ENCODE assay signal across 12 cellular contexts in the genomic region with DNA sequence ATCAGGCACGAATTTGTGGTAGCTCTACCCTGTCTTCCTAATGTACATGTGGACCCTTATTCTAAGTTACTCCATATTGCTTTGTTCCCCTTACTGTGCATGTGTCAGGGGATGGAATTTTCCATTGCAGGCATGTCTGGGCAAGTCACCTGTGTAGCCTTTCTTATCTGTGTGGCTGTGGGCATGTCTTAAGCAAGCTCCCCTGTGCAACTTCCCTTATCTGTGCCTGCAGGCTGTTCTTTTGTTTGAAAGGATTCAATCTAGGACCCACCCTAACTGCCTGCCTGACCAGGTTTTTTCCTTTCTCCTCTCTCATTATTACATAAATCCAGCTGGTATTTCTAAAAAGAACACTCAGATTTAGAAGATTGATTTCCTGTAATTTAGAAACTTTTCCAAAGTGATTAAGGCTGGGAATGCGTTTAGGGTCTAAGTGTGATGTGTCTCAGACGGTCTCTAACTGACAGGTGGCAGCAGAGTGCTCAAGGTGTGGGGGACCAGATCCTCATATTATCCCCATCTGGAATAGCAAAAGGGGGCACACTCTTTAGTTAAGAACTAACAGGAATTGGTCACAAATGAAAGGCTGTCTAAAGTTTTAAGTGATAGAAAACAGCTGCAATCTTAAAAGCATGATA.
DNase-seq lines count a peak whose midpoint lies in the region; TF ChIP-seq lines count a peak whose summit lies in the region.
"Had no signal": no experiment of that assay in that cellular context is flagged by ENCODE, and none has a peak within 500 bp of the region (broad histone marks: within the 10 kb centered on the region; RNA-seq: fewer than 3 reads in every experiment).

No MANE protein-coding gene starts in this region.

- no peak for TF ChIP-seq POLR2A in breast epithelium (IDR thresholded peaks at IDR 0.05)

- H3K36me3 Mint-ChIP-seq in MCF 10A (ENCODE audit: insufficient read depth, unreplicated experiment): no peaks in the 10 kb centered on the region
- H3K36me3 Mint-ChIP-seq in type B pancreatic cell: no peaks in the 10 kb centered on the region

- in situ Hi-C loops in brain microvascular endothelial cell (cut with HindIII; ENCODE audit: low pct_ligation_motif_present, low sequenced_read_pairs): no loop called here

- peaks cover 0 to 10% of the 10 kb centered on the region in 2 donors for H3K9me3 ChIP-seq in breast epithelium

- TSS peak; percentile 63 for BruUV-seq in MCF 10A (replicated peaks; lab: Mats Ljungman, UMichigan)

- no peak overlapping the region for H3K4me3 Mint-ChIP-seq in MCF 10A (ENCODE audit: unreplicated experiment)
- H3K4me3 Mint-ChIP-seq in type B pancreatic cell: peak overlapping the region; percentile 46
- H3K4me3 Mint-ChIP-seq: activated T-cell treated with anti-CD3 and anti-CD28 coated beads, Interleukin-2, amount 50 U/mL, for 72 hours had no signal

- H3K27me3 ChIP-seq in breast epithelium (peaks cover 0 to 29% of the 10 kb centered on the region in 2 donors), brain microvascular endothelial cell (replicated peaks) (no peaks in the 10 kb centered on the region)

- no peaks in the 10 kb centered on the region for H3K9me3 Mint-ChIP-seq in MCF 10A (ENCODE audit: unreplicated experiment)
- peaks cover 9% of the 10 kb centered on the region for H3K9me3 Mint-ChIP-seq in type B pancreatic cell

- H3K4me3 ChIP-seq in breast epithelium: no peak overlapping the region
- H3K4me3 ChIP-seq in fibroblast of the aortic adventitia (ENCODE audit: low read depth, low read length): no peak overlapping the region
- H3K4me3 ChIP-seq in brain microvascular endothelial cell (ENCODE audit: low read depth, low read length): no peak overlapping the region

- CTCF ChIA-PET in MCF 10A (lab: Yijun Ruan, JAX): interaction anchor here (0.6 to 0.8 kb wide), 2 partner anchors 30 to 138 kb away, joined by 3 to 5 read pairs; no protein-coding TSS in a partner anchor

- peaks cover 19% of the 10 kb centered on the region for H3K27me3 Mint-ChIP-seq in MCF 10A (ENCODE audit: insufficient read depth, unreplicated experiment)
- no peaks in the 10 kb centered on the region for H3K27me3 Mint-ChIP-seq in type B pancreatic cell

- TF ChIP-seq CTCF in MCF 10A (IDR thresholded peaks at IDR 0.05; ENCODE audit: unreplicated experiment): no peak
- TF ChIP-seq CTCF in breast epithelium (IDR thresholded peaks at IDR 0.05): no peak
- TF ChIP-seq CTCF in fibroblast of the aortic adventitia (IDR thresholded peaks at IDR 0.05; ENCODE audit: insufficient read depth, low read length): no peak
- TF ChIP-seq CTCF in type B pancreatic cell (conservative IDR thresholded peaks at IDR 0.05): no peak
- no peak for TF ChIP-seq CTCF in brain microvascular endothelial cell (IDR thresholded peaks at IDR 0.05; ENCODE audit: low read depth, low read length, missing control alignments)

- H3K27ac ChIP-seq in breast epithelium (no peak overlapping the region), brain microvascular endothelial cell (no peak overlapping the region)

- H3K4me1 Mint-ChIP-seq in MCF 10A (ENCODE audit: insufficient read depth, unreplicated experiment) (peaks cover 12% of the 10 kb centered on the region), type B pancreatic cell (ENCODE audit: unreplicated experiment) (peaks cover 15% of the 10 kb centered on the region)

- H3K4me1 ChIP-seq in breast epithelium: no peaks in the 10 kb centered on the region

- intact Hi-C loops in MCF 10A (cut with micrococcal nuclease) (no loop called here), breast epithelium (cut with DNase I; ENCODE audit: low total_unique reads) (no loop called here)

- no peaks in the 10 kb centered on the region for H3K36me3 ChIP-seq in breast epithelium
- no peaks in the 10 kb centered on the region for H3K36me3 ChIP-seq in brain microvascular endothelial cell (replicated peaks)

- DNase-seq in MCF 10A (ENCODE audit: unreplicated experiment): peak; percentile 14
- no peak for DNase-seq in breast epithelium (ENCODE audit: low spot score in 2 of 2)
- peak; percentile 27 for DNase-seq in SKM-1 treated with dmso at 0.1 percent for 144 hours (lab: John Stamatoyannopoulos, UW; ENCODE audit: unreplicated experiment)
- peak; percentile 4 for DNase-seq in fibroblast of the aortic adventitia (ENCODE audit: low read depth)
- no peak for DNase-seq in type B pancreatic cell (ENCODE audit: extremely low spot score, unreplicated experiment)
- DNase-seq in nucleus accumbens (lab: John Stamatoyannopoulos, UW): no peak
- DNase-seq in stimulated activated CD4-positive, alpha-beta T cell treated with anti-CD3 and anti-CD28 coated beads, Interleukin-4, amount 100 ng/mL, for 4 hours: no peak
- DNase-seq in brain microvascular endothelial cell: no peak
- DNase-seq: activated CD4-positive, CD25-positive, alpha-beta regulatory T cell; activated T-cell treated with anti-CD3 and anti-CD28 coated beads, Interleukin-2, amount 50 U/mL, for 72 hours; NCI-H2107; stimulated activated CD4-positive, alpha-beta T cell treated with anti-CD3 and anti-CD28 coated beads, Interleukin-15, amount 100 ng/mL, for 24 hours had no signal

- peak overlapping the region; percentile 78 for H3K27ac Mint-ChIP-seq in MCF 10A (ENCODE audit: low read depth, unreplicated experiment)
- H3K27ac Mint-ChIP-seq in type B pancreatic cell: peak overlapping the region; percentile 92
- H3K27ac Mint-ChIP-seq: activated T-cell treated with anti-CD3 and anti-CD28 coated beads, Interleukin-2, amount 50 U/mL, for 72 hours had no signal

- POLR2A ChIA-PET in MCF 10A (lab: Yijun Ruan, JAX): interaction anchor here (0.6 to 1.3 kb wide), 4 partner anchors 10 to 187 kb away, joined by 3 to 7 read pairs (median 4); no protein-coding TSS in a partner anchor

Comparison
In these comparisons a context has a peak if more than half of its experiments do, and no peak if none do; other contexts are left out.
1. DNase-seq: peak in MCF 10A (single experiment), SKM-1 treated with dmso at 0.1 percent for 144 hours (single experiment) and fibroblast of the aortic adventitia (single experiment); none in breast epithelium (0 of 2), type B pancreatic cell (single experiment), nucleus accumbens (0 of 56), stimulated activated CD4-positive, alpha-beta T cell treated with anti-CD3 and anti-CD28 coated beads, Interleukin-4, amount 100 ng/mL, for 4 hours (0 of 2) and brain microvascular endothelial cell (single experiment).